In genomic region chr20:21308340-21308739, GRCh38 we compare ENCODE assay signal across 24 cellular contexts. TPM values are rescaled to one million over a fixed set of nuclear protein-coding genes. Genes with fewer than 3 reads are reported as not detected.
DNase-seq lines count a peak whose midpoint lies in the region; ATAC-seq, FAIRE-seq and TF ChIP-seq lines count a peak whose summit lies in the region.
"Had no signal": no experiment of that assay in that cellular context is flagged by ENCODE, and none has a peak within 500 bp of the region (broad histone marks: within the 10 kb centered on the region; RNA-seq: fewer than 3 reads in every experiment).

No MANE protein-coding gene starts in this region.

- no peaks in the 10 kb centered on the region for H3K27me3 Mint-ChIP-seq in activated CD4-positive, alpha-beta T cell treated with anti-CD3 and anti-CD28 coated beads, Interleukin-2, amount 10 ng/mL, durations not matched to agents 7 days and 5 days
- no peaks in the 10 kb centered on the region for H3K27me3 Mint-ChIP-seq in IgD-negative memory B cell
- H3K27me3 Mint-ChIP-seq: B cell; stimulated activated memory B cell treated with anti-CD40 and anti-IgM and Interleukin-4, amounts not matched to agents 10 μg/mL and 1 μg/mL and 100 μg/mL, for 72 hours had no signal

- DNase-seq in activated CD4-positive, alpha-beta T cell treated with anti-CD3 and anti-CD28 coated beads, Interleukin-2, amount 10 ng/mL, durations not matched to agents 7 days and 5 days, result no peak
- no peak for DNase-seq in activated CD4-positive, alpha-beta T cell treated with anti-CD3 and anti-CD28 coated beads for 48 hours
- DNase-seq in K562 (ENCODE audit: extremely low read depth in 1 of 4, low spot score in 3 of 4), result no peak
- no peak for DNase-seq in right cardiac atrium
- DNase-seq: 8988T; activated naive CD4-positive, alpha-beta T cell; colonic mucosa; DMS 273 treated with DMSO at 0.1 percent for 48 hours; heart left ventricle; NCI-H1092 treated with DMSO at 0.1 percent for 48 hours; NCI-H2029 treated with DMSO at 0.1 percent for 48 hours; NCI-H446 treated with DMSO at 0.1 percent for 48 hours; T1000 had no signal

- H3K9me2 ChIP-seq in neural cell (ENCODE audit: insufficient read depth, low read length), result no peaks in the 10 kb centered on the region

- TF ChIP-seq CTCF in K562 (IDR thresholded peaks at IDR 0.05 in 2 of 3, conservative IDR thresholded peaks at IDR 0.05 in 1 of 3; ENCODE audit: insufficient read depth in 2 of 3, low read depth in 1 of 3, low read length in 3 of 3), result no peak
- TF ChIP-seq CTCF in neural cell (IDR thresholded peaks at IDR 0.05; ENCODE audit: poor library complexity, severe bottlenecking), result no peak

- H3K9ac ChIP-seq in K562 (ENCODE audit: insufficient read depth in 1 of 2, low read depth in 2 of 2, low read length in 2 of 2) (no peak overlapping the region), neural cell (ENCODE audit: low read length) (no peak overlapping the region)
- H3K9ac ChIP-seq: KMS-11 had no signal

- H3K27ac Mint-ChIP-seq in activated CD4-positive, alpha-beta T cell treated with anti-CD3 and anti-CD28 coated beads, Interleukin-2, amount 10 ng/mL, durations not matched to agents 7 days and 5 days, result peak overlapping the region; percentile 41
- no peak overlapping the region for H3K27ac Mint-ChIP-seq in IgD-negative memory B cell
- H3K27ac Mint-ChIP-seq: B cell; stimulated activated memory B cell treated with anti-CD40 and anti-IgM and Interleukin-4, amounts not matched to agents 10 μg/mL and 1 μg/mL and 100 μg/mL, for 72 hours had no signal

- peaks cover 53% of the 10 kb centered on the region for H3K36me3 Mint-ChIP-seq in activated CD4-positive, alpha-beta T cell treated with anti-CD3 and anti-CD28 coated beads, Interleukin-2, amount 10 ng/mL, durations not matched to agents 7 days and 5 days (ENCODE audit: low read depth)
- H3K36me3 Mint-ChIP-seq in IgD-negative memory B cell, result peaks cover 10% of the 10 kb centered on the region

- FAIRE-seq in K562 (lab: Jason Lieb, UNC), result no peak
- FAIRE-seq: GM12878 had no signal

- H3K27me3 ChIP-seq in K562 (ENCODE audit: control insufficient read depth in 2 of 2, insufficient read depth in 2 of 2, low read length in 2 of 2) (no peaks in the 10 kb centered on the region), neural cell (ENCODE audit: insufficient read depth, low read depth, low read length) (no peaks in the 10 kb centered on the region), right cardiac atrium (ENCODE audit: control insufficient read depth, insufficient read depth) (no peaks in the 10 kb centered on the region)
- H3K27me3 ChIP-seq: colonic mucosa, heart left ventricle, tibial nerve had no signal

- WGBS in K562 (ENCODE audit: insufficient coverage, low coverage, missing lambda C conversion rate), result 73% methylated on average over 2 of the region's 2 CpGs
- 47% methylated on average over 2 of the region's 2 CpGs for WGBS in right cardiac atrium

- ATAC-seq in K562, result no peak
- ATAC-seq in right cardiac atrium, result no peak
- no peak for ATAC-seq in HG02798 (IDR thresholded peaks at IDR 0.05; ENCODE audit: poor library complexity, unreplicated experiment)
- ATAC-seq in HG02884 (IDR thresholded peaks at IDR 0.05; ENCODE audit: unreplicated experiment), result no peak
- ATAC-seq: activated CD4-positive, CD25-positive, alpha-beta regulatory T cell treated with anti-CD3 and anti-CD28 coated beads, Interleukin-2, amount 50 U/mL, for 24 hours; GM12878; heart left ventricle; sciatic nerve; stimulated activated memory B cell treated with anti-CD40 and anti-IgM and Interleukin-4, amounts not matched to agents 10 μg/mL and 1 μg/mL and 100 μg/mL, for 72 hours had no signal

- peaks cover 5% of the 10 kb centered on the region for H3K9me3 Mint-ChIP-seq in activated CD4-positive, alpha-beta T cell treated with anti-CD3 and anti-CD28 coated beads, Interleukin-2, amount 10 ng/mL, durations not matched to agents 7 days and 5 days
- H3K9me3 Mint-ChIP-seq in IgD-negative memory B cell, result peaks cover 0 to 5% (median 0%) of the 10 kb centered on the region in 3 donors
- H3K9me3 Mint-ChIP-seq: stimulated activated memory B cell treated with anti-CD40 and anti-IgM and Interleukin-4, amounts not matched to agents 10 μg/mL and 1 μg/mL and 100 μg/mL, for 72 hours had no signal

- no peaks in the 10 kb centered on the region for H3K9me3 ChIP-seq in K562 (replicated peaks; ENCODE audit: control insufficient read depth, insufficient read depth, low read depth, low read length)
- no peaks in the 10 kb centered on the region for H3K9me3 ChIP-seq in neural cell (ENCODE audit: low read length)
- no peaks in the 10 kb centered on the region for H3K9me3 ChIP-seq in right cardiac atrium (ENCODE audit: control insufficient read depth, low read length)
- H3K9me3 ChIP-seq: colonic mucosa, tibial nerve had no signal

- no peaks in the 10 kb centered on the region for H3F3A ChIP-seq in neural cell (ENCODE audit: insufficient read depth, low read length, poor library complexity, severe bottlenecking)

- H4K20me1 ChIP-seq in K562 (replicated peaks; ENCODE audit: control insufficient read depth, insufficient read depth, low read length) (peaks cover 4% of the 10 kb centered on the region; the same call in 1 of the 2 replicates), neural cell (ENCODE audit: insufficient read depth) (no peaks in the 10 kb centered on the region)

- peaks cover 62% of the 10 kb centered on the region for H3K4me1 Mint-ChIP-seq in activated CD4-positive, alpha-beta T cell treated with anti-CD3 and anti-CD28 coated beads, Interleukin-2, amount 10 ng/mL, durations not matched to agents 7 days and 5 days
- peaks cover 43 to 54% (median 53%) of the 10 kb centered on the region in 3 donors for H3K4me1 Mint-ChIP-seq in IgD-negative memory B cell

- intact Hi-C loops in K562 (cut with micrococcal nuclease) (no loop called here), right cardiac atrium (cut with DNase I) (no loop called here)

- H3K27ac ChIP-seq in K562 (ENCODE audit: extremely low read depth, low read depth, low read length) (no peak overlapping the region), neural cell (ENCODE audit: low read length) (no peak overlapping the region), right cardiac atrium (ENCODE audit: low read length) (no peak overlapping the region)
- H3K27ac ChIP-seq: colonic mucosa, heart left ventricle, KMS-11, tibial nerve had no signal

- no peak for TF ChIP-seq POLR2A in K562 (conservative IDR thresholded peaks at IDR 0.05)

- CTCF ChIA-PET in activated CD4-positive, alpha-beta T cell treated with anti-CD3 and anti-CD28 coated beads, Interleukin-2, amount 10 ng/mL, durations not matched to agents 7 days and 5 days (lab: Charles Lee), result no interaction called here
- CTCF ChIA-PET in K562 (lab: Yijun Ruan, JAX; ENCODE audit: low intra/inter-chr PET ratio), result no interaction called here

- H3K4me3 ChIP-seq in K562 (no peak overlapping the region), neural cell (ENCODE audit: low read length) (peak overlapping the region; percentile 19), right cardiac atrium (ENCODE audit: low read length) (no peak overlapping the region)
- H3K4me3 ChIP-seq: colonic mucosa, heart left ventricle, tibial nerve had no signal

- H3K4me1 ChIP-seq in K562 (replicated peaks in 1 of 2; ENCODE audit: control insufficient read depth in 2 of 2, insufficient read depth in 2 of 2, low read length in 2 of 2) (no peaks in the 10 kb centered on the region; a peak in 3 of 5 replicates), right cardiac atrium (ENCODE audit: control insufficient read depth, insufficient read depth, low read length) (peaks cover 2% of the 10 kb centered on the region)
- H3K4me1 ChIP-seq: colonic mucosa had no signal

- no peak for TF ChIP-seq EP300 in K562 (IDR thresholded peaks at IDR 0.05; ENCODE audit: low read length)
- TF ChIP-seq EP300 in neural cell (conservative IDR thresholded peaks at IDR 0.05; ENCODE audit: poor library complexity, severe bottlenecking), result no peak

- peaks cover 74% of the 10 kb centered on the region for H3K79me2 ChIP-seq in K562 (ENCODE audit: control insufficient read depth, insufficient read depth, low read length)
- H3K79me2 ChIP-seq in neural cell (replicated peaks; ENCODE audit: insufficient read depth, low read length), result peaks cover 69% of the 10 kb centered on the region

- TF ChIP-seq RAD21 in K562 (CRISPR knock-in tag; conservative IDR thresholded peaks at IDR 0.05 in 1 of 2, IDR thresholded peaks at IDR 0.05 in 1 of 2), result no peak
- no peak for TF ChIP-seq RAD21 in neural cell (conservative IDR thresholded peaks at IDR 0.05)

- in situ Hi-C loops in K562 (cut with MboI), result no loop called here

- H3K4me3 Mint-ChIP-seq in activated CD4-positive, alpha-beta T cell treated with anti-CD3 and anti-CD28 coated beads, Interleukin-2, amount 10 ng/mL, durations not matched to agents 7 days and 5 days, result no peak overlapping the region
- peak overlapping the region in 3 of 4 donors; percentile 7 to 85 (median 77) for H3K4me3 Mint-ChIP-seq in IgD-negative memory B cell
- H3K4me3 Mint-ChIP-seq: B cell; stimulated activated memory B cell treated with anti-CD40 and anti-IgM and Interleukin-4, amounts not matched to agents 10 μg/mL and 1 μg/mL and 100 μg/mL, for 72 hours had no signal

- POLR2A ChIA-PET in activated CD4-positive, alpha-beta T cell treated with anti-CD3 and anti-CD28 coated beads, Interleukin-2, amount 10 ng/mL, durations not matched to agents 7 days and 5 days (lab: Charles Lee), result no interaction called here
- POLR2A ChIA-PET in K562 (lab: Yijun Ruan, JAX), result no interaction called here

- H3K4me2 ChIP-seq in K562 (ENCODE audit: insufficient read depth, low read length), result no peak overlapping the region
- H3K4me2 ChIP-seq in neural cell (ENCODE audit: low read length), result no peak overlapping the region
- H3K4me2 ChIP-seq: KMS-11 had no signal

- H2AFZ ChIP-seq in K562 (ENCODE audit: low read depth, low read length), result no peak overlapping the region
- H2AFZ ChIP-seq in neural cell (ENCODE audit: low read depth, low read length), result no peak overlapping the region

- no peaks in the 10 kb centered on the region for H3K9me1 ChIP-seq in K562 (ENCODE audit: control insufficient read depth, insufficient read depth, low read length)

- TSS peak; percentile 17 for BruUV-seq in K562 (replicated peaks; lab: Mats Ljungman, UMichigan)

- H3K36me3 ChIP-seq in K562 (ENCODE audit: control insufficient read depth, insufficient read depth, low read length) (peaks cover 13% of the 10 kb centered on the region; the same call in 2 of the 3 replicates), neural cell (ENCODE audit: insufficient read depth, low read length) (no peaks in the 10 kb centered on the region)
- H3K36me3 ChIP-seq: colonic mucosa had no signal

RNA-seq across cellular contexts. Expression of gene XRN2, which starts 5.2 kb away (rescaled TPM):
- total RNA-seq in activated CD4-positive, alpha-beta T cell treated with anti-CD3 and anti-CD28 coated beads, Interleukin-2, amount 10 ng/mL, durations not matched to agents 7 days and 5 days, result 10 to 100 TPM; 64.1 to 66.4 TPM
- polyA plus RNA-seq in IgD-negative memory B cell (48.4 TPM), K562 (2011; rRNA removed) (51.9 and 67.3 TPM in 2 replicates), K562 (2014; fragmentation: Illumina TruSeq; extraction: Trizol) (55.1 and 62.7 TPM in 2 replicates), K562 (2014; fragmentation: Nextera tagmentation; extraction: Ambion mirVana) (10 to 100 TPM; 43.4 to 51.4 TPM), K562 (2014; rRNA removed) (40.7 and 44.0 TPM in 2 replicates), neural cell (138 and 142 TPM in 2 replicates), right cardiac atrium (13.2 TPM)
- total RNA-seq in K562 (2011; cell fraction: chromatin; rRNA removed; ENCODE audit: low replicate concordance), result 18.4 and 43.0 TPM in 2 replicates
- 10.5 and 12.4 TPM in 2 replicates for total RNA-seq in K562 (2011; cell fraction: nucleolus; rRNA removed)
- total RNA-seq in K562 (2011; cell fraction: nucleoplasm; rRNA removed), result 17.9 and 18.3 TPM in 2 replicates
- total RNA-seq in K562 (2014; rRNA removed) (41.8 and 43.0 TPM in 2 replicates), K562 (2014; rRNA removed; fragmentation: Illumina TruSeq; extraction: Trizol) (67.3 and 75.5 TPM in 2 replicates), K562 (2015; rRNA removed; fragmentation: Illumina TruSeq; extraction: Trizol) (57.2 and 58.3 TPM in 2 replicates), K562 (2021) (45.1 and 45.5 TPM in 2 replicates), right cardiac atrium (10 to 100 TPM; 32.0 to 34.7 (median 33.8) TPM)
- 20.4 and 30.0 TPM in 2 replicates for polyA plus RNA-seq in K562 (2011; cell fraction: cytosol; rRNA removed)
- 32.4 and 45.0 TPM in 2 replicates for polyA plus RNA-seq in K562 (2011; cell fraction: nucleus; rRNA removed)
- polyA plus RNA-seq in K562 (2012), result 37.0 and 48.6 TPM in 2 replicates
- 78.4 and 80.1 TPM in 2 replicates for polyA minus RNA-seq in K562 (2011; rRNA and poly(A)+ RNA removed)
- 23.7 and 30.4 TPM in 2 replicates for polyA minus RNA-seq in K562 (2011; cell fraction: cytosol; rRNA and poly(A)+ RNA removed)
- polyA minus RNA-seq in K562 (2011; cell fraction: nucleus; rRNA and poly(A)+ RNA removed), result 15.3 and 26.2 TPM in 2 replicates
- polyA minus RNA-seq in neural cell, result 141 and 155 TPM in 2 replicates
